Comparison of ENCODE assay signal across 1 cellular context in genomic region chr11:126079640-126080205, GRCh38.
TF ChIP-seq lines count a peak whose summit lies in the region.

No MANE protein-coding gene starts in this region.

TF ChIP-seq in HEK293, 187 proteins besides CTCF, POLR2A, EP300 and RAD21 (continued from another document):
- TF ChIP-seq PRDM10 (tag by site-specific recombination; IDR thresholded peaks at IDR 0.05): peak; percentile 35; the same call in 1 of the 2 replicates
- peak; percentile 32; the same call in 1 of the 2 replicates for TF ChIP-seq ZNF501 (tag by site-specific recombination; IDR thresholded peaks at IDR 0.05)
